In the genomic region with DNA sequence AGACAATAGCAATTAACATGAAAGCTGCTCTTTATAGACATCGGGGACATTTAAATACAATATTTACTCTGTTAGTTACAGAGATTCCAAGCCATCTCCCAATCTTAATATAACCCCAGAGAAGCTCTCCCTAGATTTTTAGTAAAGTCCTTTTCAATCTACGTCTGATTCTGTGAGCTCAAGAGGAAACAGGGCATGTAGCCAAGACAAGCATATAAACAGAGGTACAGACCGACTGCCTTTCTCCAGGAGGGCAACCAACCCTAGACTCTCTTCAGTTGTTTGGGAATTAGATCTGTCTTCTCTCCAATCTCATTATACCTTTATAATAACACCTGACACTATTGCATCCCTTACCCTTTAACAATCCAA, we compare ENCODE assay signal across 11 cellular contexts. TPM values are rescaled to one million over a fixed set of nuclear protein-coding genes. Genes with fewer than 3 reads are reported as not detected.
A peak's percentile ranks its signal among the peaks of the same experiment; 100 is the strongest.
DNase-seq lines count a peak whose midpoint lies in the region; ATAC-seq and TF ChIP-seq lines count a peak whose summit lies in the region.
"Had no signal": no experiment of that assay in that cellular context is flagged by ENCODE, and none has a peak within 500 bp of the region (broad histone marks: within the 10 kb centered on the region; RNA-seq: fewer than 3 reads in every experiment).

No MANE protein-coding gene starts in this region.

- H3K9me3 Mint-ChIP-seq in MCF 10A (ENCODE audit: unreplicated experiment), result no peaks in the 10 kb centered on the region
- peaks cover 0 to 9% (median 0%) of the 10 kb centered on the region in 3 donors for H3K9me3 Mint-ChIP-seq in T-cell
- H3K9me3 Mint-ChIP-seq: T-helper 1 cell treated with Interleukin-12 subunit alpha and Interleukin-12 subunit beta and Interleukin-4 antibody, amounts not matched to agents 30 μg/mL and 1 μg/mL, for 36 hours had no signal

- H3K36me3 ChIP-seq in mammary epithelial cell (ENCODE audit: insufficient read depth, low read length), result no peaks in the 10 kb centered on the region

- H3K4me3 Mint-ChIP-seq in MCF 10A (ENCODE audit: unreplicated experiment), result peak overlapping the region; percentile 10
- H3K4me3 Mint-ChIP-seq in T-cell, result no peak overlapping the region
- H3K4me3 Mint-ChIP-seq: activated CD8-positive, alpha-beta memory T cell treated with anti-CD3 and anti-CD28 coated beads, Interleukin-2, amount 10 ng/mL, durations not matched to agents 7 days and 5 days; T-helper 1 cell treated with Interleukin-12 subunit alpha and Interleukin-12 subunit beta and Interleukin-4 antibody, amounts not matched to agents 30 μg/mL and 1 μg/mL, for 36 hours had no signal

- no peak overlapping the region for H3K27ac ChIP-seq in mammary epithelial cell (ENCODE audit: insufficient read depth, low read depth, low read length)

- TF ChIP-seq CTCF in MCF 10A (IDR thresholded peaks at IDR 0.05; ENCODE audit: unreplicated experiment) (no peak), mammary epithelial cell (conservative IDR thresholded peaks at IDR 0.05 in 1 of 2, IDR thresholded peaks at IDR 0.05 in 1 of 2; ENCODE audit: extremely low read depth in 1 of 2, insufficient read depth in 1 of 2, low read depth in 1 of 2, low read length in 2 of 2) (no peak)

- CTCF ChIA-PET in MCF 10A (lab: Yijun Ruan, JAX) (interaction anchor here (0.5 to 1.0 kb wide), 2 partner anchors 62 to 407 kb away, joined by 3 read pairs; no protein-coding TSS in a partner anchor), mammary epithelial cell (lab: Charles Lee; ENCODE audit: low non-redundant PET) (no interaction called here), T-cell (lab: Charles Lee) (no interaction called here)

- intact Hi-C loops in MCF 10A (cut with micrococcal nuclease) (no loop called here), mammary epithelial cell (cut with micrococcal nuclease) (no loop called here)

- H3K27ac Mint-ChIP-seq in MCF 10A (ENCODE audit: low read depth, unreplicated experiment) (peak overlapping the region; percentile 91), T-cell (no peak overlapping the region)
- H3K27ac Mint-ChIP-seq: activated CD8-positive, alpha-beta memory T cell treated with anti-CD3 and anti-CD28 coated beads, Interleukin-2, amount 10 ng/mL, durations not matched to agents 7 days and 5 days; T-helper 1 cell treated with Interleukin-12 subunit alpha and Interleukin-12 subunit beta and Interleukin-4 antibody, amounts not matched to agents 30 μg/mL and 1 μg/mL, for 36 hours had no signal

- H3K9ac ChIP-seq in mammary epithelial cell (ENCODE audit: insufficient read depth, low read length), result no peak overlapping the region

- dilution Hi-C loops in mammary epithelial cell (cut with HindIII; ENCODE audit: low sequenced_read_pairs), result no loop called here

- no peaks in the 10 kb centered on the region for H4K20me1 ChIP-seq in mammary epithelial cell (ENCODE audit: insufficient read depth, low read length)

- POLR2A ChIA-PET in MCF 10A (lab: Yijun Ruan, JAX), result interaction anchor here (0.5 to 3.0 kb wide), 4 partner anchors 8 to 59 kb away, joined by 3 to 25 read pairs (median 4); no protein-coding TSS in a partner anchor
- POLR2A ChIA-PET in T-cell (lab: Charles Lee), result no interaction called here

- in situ Hi-C loops in mammary epithelial cell (cut with MboI; ENCODE audit: low sequenced_read_pairs in 2 of 2), result no loop called here

- BruUV-seq in MCF 10A (replicated peaks; lab: Mats Ljungman, UMichigan) (TSS peak; percentile 63), mammary epithelial cell (replicated peaks; lab: Mats Ljungman, UMichigan) (no TSS peak)

- no peak overlapping the region for H3K4me3 ChIP-seq in mammary epithelial cell (replicated peaks in 1 of 3; ENCODE audit: insufficient read depth in 1 of 3, low read depth in 2 of 3, low read length in 3 of 3)

- peaks cover 6% of the 10 kb centered on the region for H3K79me2 ChIP-seq in mammary epithelial cell (ENCODE audit: insufficient read depth, low read length)

- H3K27me3 Mint-ChIP-seq in MCF 10A (ENCODE audit: insufficient read depth, unreplicated experiment), result no peaks in the 10 kb centered on the region
- H3K27me3 Mint-ChIP-seq in T-cell, result peaks cover 0 to 12% of the 10 kb centered on the region in 2 donors
- H3K27me3 Mint-ChIP-seq: activated CD8-positive, alpha-beta memory T cell treated with anti-CD3 and anti-CD28 coated beads, Interleukin-2, amount 10 ng/mL, durations not matched to agents 7 days and 5 days had no signal

- no peaks in the 10 kb centered on the region for H3K27me3 ChIP-seq in mammary epithelial cell (ENCODE audit: insufficient read depth, low read length)

- WGBS in mammary epithelial cell (ENCODE audit: low coverage, missing lambda C conversion rate), result 64% methylated on average over 3 of the region's 3 CpGs

- DNase-seq in MCF 10A (ENCODE audit: unreplicated experiment) (peak; percentile 54), mammary epithelial cell (no peak), dermis microvascular lymphatic vessel endothelial cell (ENCODE audit: low read depth in 2 of 2) (peak; percentile 35 to 70), myocyte (ENCODE audit: low read depth) (peak; percentile 37), epidermal melanocyte (ENCODE audit: insufficient read length, low spot score) (no peak), T-cell (no peak)
- no peak for DNase-seq in stimulated activated CD4-positive, alpha-beta T cell treated with anti-CD3 and anti-CD28 coated beads, Interleukin-4, amount 100 ng/mL, for 1 hour
- DNase-seq: activated CD8-positive, alpha-beta memory T cell treated with anti-CD3 and anti-CD28 coated beads, Interleukin-2, amount 10 ng/mL, durations not matched to agents 7 days and 5 days; stimulated activated CD8-positive, alpha-beta memory T cell treated with anti-CD3 and anti-CD28 coated beads, Interleukin-4, amount 100 ng/mL, for 48 hours had no signal

- H3K4me1 ChIP-seq in mammary epithelial cell (ENCODE audit: insufficient read depth, low read length), result no peaks in the 10 kb centered on the region

- ATAC-seq in HG02588 (IDR thresholded peaks at IDR 0.05; ENCODE audit: unreplicated experiment) (no peak), T-cell (replicated peaks in 1 of 4) (no peak)
- ATAC-seq: activated CD8-positive, alpha-beta memory T cell treated with anti-CD3 and anti-CD28 coated beads, Interleukin-2, amount 10 ng/mL, durations not matched to agents 7 days and 5 days had no signal

- H3K9me3 ChIP-seq in mammary epithelial cell (replicated peaks; ENCODE audit: insufficient read depth, low read length), result no peaks in the 10 kb centered on the region

- H3K4me1 Mint-ChIP-seq in MCF 10A (ENCODE audit: insufficient read depth, unreplicated experiment) (peaks cover 26% of the 10 kb centered on the region), T-cell (no peaks in the 10 kb centered on the region)
- H3K4me1 Mint-ChIP-seq: activated CD8-positive, alpha-beta memory T cell treated with anti-CD3 and anti-CD28 coated beads, Interleukin-2, amount 10 ng/mL, durations not matched to agents 7 days and 5 days had no signal

- no peak overlapping the region for H3K4me2 ChIP-seq in mammary epithelial cell (ENCODE audit: insufficient read depth, low read depth, low read length)

- H3K36me3 Mint-ChIP-seq in MCF 10A (ENCODE audit: insufficient read depth, unreplicated experiment) (peaks cover 87% of the 10 kb centered on the region), T-cell (no peaks in the 10 kb centered on the region)
- H3K36me3 Mint-ChIP-seq: activated CD8-positive, alpha-beta memory T cell treated with anti-CD3 and anti-CD28 coated beads, Interleukin-2, amount 10 ng/mL, durations not matched to agents 7 days and 5 days had no signal

- no peak overlapping the region for H2AFZ ChIP-seq in mammary epithelial cell (ENCODE audit: low read depth, low read length)

RNA-seq across cellular contexts. Expression of gene TMTC1, which starts 57.4 kb away (rescaled TPM):
- total RNA-seq in MCF 10A (2022), result 100 and 109 TPM in 2 replicates
- 100 to 1,000 TPM in 1 of 2 donors, 10 to 100 TPM in 1; 46.1 to 106 TPM for total RNA-seq in mammary epithelial cell
- 29.4 TPM for polyA plus RNA-seq in mammary epithelial cell
- 46.9 TPM for polyA minus RNA-seq in mammary epithelial cell
- 0.77 and 6.3 TPM in 2 replicates for total RNA-seq in dermis microvascular lymphatic vessel endothelial cell
- 109 and 159 TPM in 2 replicates for total RNA-seq in myocyte
- polyA plus RNA-seq in myocyte (2012), result 11.6 TPM
- under 1 TPM in 4 of 5 donors, not detected in 1; 0.10 to 0.44 (median 0.29) TPM for total RNA-seq in T-cell

Comparison
In these comparisons a context has a peak if more than half of its experiments do, and no peak if none do; other contexts are left out.
1. DNase-seq: peak in MCF 10A (single experiment), dermis microvascular lymphatic vessel endothelial cell (2 of 2) and myocyte (single experiment); none in mammary epithelial cell (single experiment), stimulated activated CD4-positive, alpha-beta T cell treated with anti-CD3 and anti-CD28 coated beads, Interleukin-4, amount 100 ng/mL, for 1 hour (single experiment), epidermal melanocyte (single experiment) and T-cell (0 of 34).